In the genomic region with DNA sequence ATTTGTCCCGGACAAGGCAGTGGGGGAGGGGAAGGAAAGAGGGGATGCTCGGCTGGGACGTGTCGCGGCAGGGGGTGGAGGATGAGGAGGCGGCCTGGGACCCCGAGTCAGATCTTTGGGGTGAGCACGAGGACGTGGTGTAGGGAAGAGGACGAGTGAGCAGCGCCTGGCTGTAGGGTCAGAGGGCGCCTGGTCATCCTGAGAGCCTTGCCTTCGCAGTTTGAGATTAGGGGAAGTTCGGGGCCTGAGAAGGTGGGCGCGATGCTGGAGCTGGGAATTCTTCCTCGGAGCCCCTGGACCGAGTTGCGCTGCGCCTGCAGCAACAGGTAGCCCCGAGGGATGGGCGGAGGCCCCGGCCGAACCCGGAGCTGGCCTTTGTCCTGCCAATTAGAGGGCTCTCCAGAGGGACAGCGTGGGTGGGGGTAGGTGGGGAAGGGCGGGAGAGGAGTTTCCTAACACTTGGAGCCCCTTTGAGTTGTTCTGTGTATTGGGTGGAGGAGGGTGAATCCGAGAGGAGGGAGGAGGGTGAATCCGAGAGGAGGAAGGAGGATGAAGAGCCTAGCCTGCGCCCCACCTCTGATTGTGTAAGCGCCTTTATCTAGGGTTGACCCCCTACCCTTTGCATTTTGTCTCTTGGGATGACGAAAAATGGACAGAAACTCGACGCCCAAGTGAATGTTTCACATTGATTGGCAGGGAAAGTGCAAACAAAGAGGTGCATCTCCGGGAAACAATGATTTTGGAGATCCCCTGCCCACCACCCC, we compare ENCODE assay signal across 9 cellular contexts.
DNase-seq lines count a peak whose midpoint lies in the region; ATAC-seq and TF ChIP-seq lines count a peak whose summit lies in the region.
"Had no signal": no experiment of that assay in that cellular context is flagged by ENCODE, and none has a peak within 500 bp of the region (broad histone marks: within the 10 kb centered on the region; RNA-seq: fewer than 3 reads in every experiment).

No MANE protein-coding gene starts in this region.

- H3K4me1 Mint-ChIP-seq in WTC11: peaks cover 47% of the 10 kb centered on the region

- H3K27me3 ChIP-seq in right atrium auricular region: peaks cover 0 to 3% of the 10 kb centered on the region in 2 donors

- no peaks in the 10 kb centered on the region for H3K36me3 ChIP-seq in right atrium auricular region

- POLR2A ChIA-PET in WTC11 (lab: Charles Lee): interaction anchor here (0.6 to 4.8 kb wide), 8 partner anchors 67 to 1157 kb away, joined by 3 to 81 read pairs (median 4); a partner anchor contains a TSS

- no peaks in the 10 kb centered on the region; the same call in 1 of the 2 replicates for H3K9me3 Mint-ChIP-seq in WTC11

- intact Hi-C loops in sciatic nerve (cut with DNase I): no loop called here

- CTCF ChIA-PET in WTC11 (lab: Charles Lee): interaction anchor here (0.5 to 2.1 kb wide), 7 partner anchors 26 to 80 kb away, joined by 3 to 9 read pairs (median 4); a partner anchor contains a TSS

- H3K9me3 ChIP-seq in right atrium auricular region: no peaks in the 10 kb centered on the region

- DNase-seq in GM20000 (ENCODE audit: low spot score): peak; percentile 22
- DNase-seq in WTC11 (ENCODE audit: low spot score): peak; percentile 83
- no peak for DNase-seq in right atrium auricular region (ENCODE audit: low spot score)
- DNase-seq in sciatic nerve (ENCODE audit: low spot score): no peak
- no peak for DNase-seq in DMS153 treated with DMSO at 0.1 percent for 48 hours (lab: John Stamatoyannopoulos, UW; ENCODE audit: unreplicated experiment)
- DNase-seq in stimulated activated CD4-positive, alpha-beta T cell treated with anti-CD3 and anti-CD28 coated beads, Interleukin-2, amount 100 ng/mL, for 24 hours: no peak
- no peak for DNase-seq in activated CD4-positive, alpha-beta T cell treated with anti-CD3 and anti-CD28 coated beads for 48 hours
- DNase-seq: T1000 had no signal

- ATAC-seq in WTC11: peak; percentile 60
- peak; percentile 45 for ATAC-seq in sciatic nerve
- ATAC-seq in activated CD4-positive, CD25-positive, alpha-beta regulatory T cell treated with anti-CD3 and anti-CD28 coated beads, Interleukin-2, amount 50 U/mL, for 24 hours: no peak

- peak overlapping the region; percentile 99 for H3K27ac Mint-ChIP-seq in WTC11

- peak overlapping the region; percentile 44 to 62 for H3K4me3 ChIP-seq in right atrium auricular region

- H3K27ac ChIP-seq in right atrium auricular region: peak overlapping the region; percentile 22 to 55

- no peak for TF ChIP-seq CTCF in GM20000 (IDR thresholded peaks at IDR 0.05; ENCODE audit: extremely low read depth, missing control alignments)
- no peak for TF ChIP-seq CTCF in WTC11 (IDR thresholded peaks at IDR 0.05)
- no peak for TF ChIP-seq CTCF in right atrium auricular region (IDR thresholded peaks at IDR 0.05)

- peaks cover 0 to 29% of the 10 kb centered on the region in 2 donors for H3K4me1 ChIP-seq in right atrium auricular region

- H3K4me3 Mint-ChIP-seq in WTC11: peak overlapping the region; percentile 87

- peaks cover 15% of the 10 kb centered on the region for H3K36me3 Mint-ChIP-seq in WTC11

- H3K27me3 Mint-ChIP-seq in WTC11 (ENCODE audit: low read depth): peaks cover 15% of the 10 kb centered on the region

TF ChIP-seq in WTC11, 78 proteins besides CTCF, POLR2A, EP300 and RAD21 (continues in another document):
- TF ChIP-seq, protein P1, sequence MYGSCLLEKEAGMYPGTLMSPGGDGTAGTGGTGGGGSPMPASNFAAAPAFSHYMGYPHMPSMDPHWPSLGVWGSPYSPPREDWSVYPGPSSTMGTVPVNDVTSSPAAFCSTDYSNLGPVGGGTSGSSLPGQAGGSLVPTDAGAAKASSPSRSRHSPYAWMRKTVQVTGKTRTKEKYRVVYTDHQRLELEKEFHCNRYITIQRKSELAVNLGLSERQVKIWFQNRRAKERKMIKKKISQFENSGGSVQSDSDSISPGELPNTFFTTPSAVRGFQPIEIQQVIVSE (CRISPR knock-in tag; IDR thresholded peaks at IDR 0.05; ENCODE audit: borderline replicate concordance): no peak
- TF ChIP-seq MYBL2 (CRISPR knock-in tag; IDR thresholded peaks at IDR 0.05) (0 out of 2 replicates have a peak, but pooled peaks have one; percentile 29), NFE2L1 (CRISPR knock-in tag; IDR thresholded peaks at IDR 0.05) (peak; percentile 59; the same call in 1 of the 2 replicates), ZNF317 (CRISPR knock-in tag; IDR thresholded peaks at IDR 0.05; ENCODE audit: borderline replicate concordance, low read depth) (no peak), GRHL2 (CRISPR knock-in tag; IDR thresholded peaks at IDR 0.05; ENCODE audit: insufficient replicate concordance, severe bottlenecking) (no peak), SOX15 (CRISPR knock-in tag; IDR thresholded peaks at IDR 0.05) (no peak), PRRX2 (CRISPR knock-in tag; IDR thresholded peaks at IDR 0.05) (no peak), NFATC4 (CRISPR knock-in tag; IDR thresholded peaks at IDR 0.05) (no peak), FOXP1 (CRISPR knock-in tag; IDR thresholded peaks at IDR 0.05; ENCODE audit: borderline replicate concordance) (peak; percentile 59), NR1H2 (CRISPR knock-in tag; IDR thresholded peaks at IDR 0.05) (no peak), GTF2I (CRISPR knock-in tag; conservative IDR thresholded peaks at IDR 0.05) (no peak), JUN (CRISPR knock-in tag; IDR thresholded peaks at IDR 0.05) (no peak), ZNF138 (CRISPR knock-in tag; conservative IDR thresholded peaks at IDR 0.05) (0 out of 2 replicates have a peak, but pooled peaks have one; percentile 59)
- TF ChIP-seq, protein P2, sequence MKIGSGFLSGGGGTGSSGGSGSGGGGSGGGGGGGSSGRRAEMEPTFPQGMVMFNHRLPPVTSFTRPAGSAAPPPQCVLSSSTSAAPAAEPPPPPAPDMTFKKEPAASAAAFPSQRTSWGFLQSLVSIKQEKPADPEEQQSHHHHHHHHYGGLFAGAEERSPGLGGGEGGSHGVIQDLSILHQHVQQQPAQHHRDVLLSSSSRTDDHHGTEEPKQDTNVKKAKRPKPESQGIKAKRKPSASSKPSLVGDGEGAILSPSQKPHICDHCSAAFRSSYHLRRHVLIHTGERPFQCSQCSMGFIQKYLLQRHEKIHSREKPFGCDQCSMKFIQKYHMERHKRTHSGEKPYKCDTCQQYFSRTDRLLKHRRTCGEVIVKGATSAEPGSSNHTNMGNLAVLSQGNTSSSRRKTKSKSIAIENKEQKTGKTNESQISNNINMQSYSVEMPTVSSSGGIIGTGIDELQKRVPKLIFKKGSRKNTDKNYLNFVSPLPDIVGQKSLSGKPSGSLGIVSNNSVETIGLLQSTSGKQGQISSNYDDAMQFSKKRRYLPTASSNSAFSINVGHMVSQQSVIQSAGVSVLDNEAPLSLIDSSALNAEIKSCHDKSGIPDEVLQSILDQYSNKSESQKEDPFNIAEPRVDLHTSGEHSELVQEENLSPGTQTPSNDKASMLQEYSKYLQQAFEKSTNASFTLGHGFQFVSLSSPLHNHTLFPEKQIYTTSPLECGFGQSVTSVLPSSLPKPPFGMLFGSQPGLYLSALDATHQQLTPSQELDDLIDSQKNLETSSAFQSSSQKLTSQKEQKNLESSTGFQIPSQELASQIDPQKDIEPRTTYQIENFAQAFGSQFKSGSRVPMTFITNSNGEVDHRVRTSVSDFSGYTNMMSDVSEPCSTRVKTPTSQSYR (CRISPR knock-in tag; IDR thresholded peaks at IDR 0.05): peak; percentile 48; the same call in 1 of the 2 replicates
- TF ChIP-seq, protein P3, sequence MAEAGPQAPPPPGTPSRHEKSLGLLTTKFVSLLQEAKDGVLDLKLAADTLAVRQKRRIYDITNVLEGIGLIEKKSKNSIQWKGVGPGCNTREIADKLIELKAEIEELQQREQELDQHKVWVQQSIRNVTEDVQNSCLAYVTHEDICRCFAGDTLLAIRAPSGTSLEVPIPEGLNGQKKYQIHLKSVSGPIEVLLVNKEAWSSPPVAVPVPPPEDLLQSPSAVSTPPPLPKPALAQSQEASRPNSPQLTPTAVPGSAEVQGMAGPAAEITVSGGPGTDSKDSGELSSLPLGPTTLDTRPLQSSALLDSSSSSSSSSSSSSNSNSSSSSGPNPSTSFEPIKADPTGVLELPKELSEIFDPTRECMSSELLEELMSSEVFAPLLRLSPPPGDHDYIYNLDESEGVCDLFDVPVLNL (CRISPR knock-in tag; IDR thresholded peaks at IDR 0.05; ENCODE audit: borderline replicate concordance, low read depth): 0 out of 2 replicates have a peak, but pooled peaks have one; percentile 34
- TF ChIP-seq, protein P4, sequence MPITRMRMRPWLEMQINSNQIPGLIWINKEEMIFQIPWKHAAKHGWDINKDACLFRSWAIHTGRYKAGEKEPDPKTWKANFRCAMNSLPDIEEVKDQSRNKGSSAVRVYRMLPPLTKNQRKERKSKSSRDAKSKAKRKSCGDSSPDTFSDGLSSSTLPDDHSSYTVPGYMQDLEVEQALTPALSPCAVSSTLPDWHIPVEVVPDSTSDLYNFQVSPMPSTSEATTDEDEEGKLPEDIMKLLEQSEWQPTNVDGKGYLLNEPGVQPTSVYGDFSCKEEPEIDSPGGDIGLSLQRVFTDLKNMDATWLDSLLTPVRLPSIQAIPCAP (CRISPR knock-in tag; IDR thresholded peaks at IDR 0.05): peak; percentile 5; the same call in 1 of the 2 replicates
- TF ChIP-seq, protein P5, sequence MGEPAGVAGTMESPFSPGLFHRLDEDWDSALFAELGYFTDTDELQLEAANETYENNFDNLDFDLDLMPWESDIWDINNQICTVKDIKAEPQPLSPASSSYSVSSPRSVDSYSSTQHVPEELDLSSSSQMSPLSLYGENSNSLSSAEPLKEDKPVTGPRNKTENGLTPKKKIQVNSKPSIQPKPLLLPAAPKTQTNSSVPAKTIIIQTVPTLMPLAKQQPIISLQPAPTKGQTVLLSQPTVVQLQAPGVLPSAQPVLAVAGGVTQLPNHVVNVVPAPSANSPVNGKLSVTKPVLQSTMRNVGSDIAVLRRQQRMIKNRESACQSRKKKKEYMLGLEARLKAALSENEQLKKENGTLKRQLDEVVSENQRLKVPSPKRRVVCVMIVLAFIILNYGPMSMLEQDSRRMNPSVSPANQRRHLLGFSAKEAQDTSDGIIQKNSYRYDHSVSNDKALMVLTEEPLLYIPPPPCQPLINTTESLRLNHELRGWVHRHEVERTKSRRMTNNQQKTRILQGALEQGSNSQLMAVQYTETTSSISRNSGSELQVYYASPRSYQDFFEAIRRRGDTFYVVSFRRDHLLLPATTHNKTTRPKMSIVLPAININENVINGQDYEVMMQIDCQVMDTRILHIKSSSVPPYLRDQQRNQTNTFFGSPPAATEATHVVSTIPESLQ (CRISPR knock-in tag; IDR thresholded peaks at IDR 0.05): no peak

Comparison
In these comparisons a context has a peak if more than half of its experiments do, and no peak if none do; other contexts are left out.
1. DNase-seq: peak in GM20000 (single experiment) and WTC11 (single experiment); none in right atrium auricular region (single experiment), sciatic nerve (single experiment), DMS153 treated with DMSO at 0.1 percent for 48 hours (single experiment), stimulated activated CD4-positive, alpha-beta T cell treated with anti-CD3 and anti-CD28 coated beads, Interleukin-2, amount 100 ng/mL, for 24 hours (0 of 2) and activated CD4-positive, alpha-beta T cell treated with anti-CD3 and anti-CD28 coated beads for 48 hours (single experiment).
2. ATAC-seq: peak in WTC11 (single experiment) and sciatic nerve (single experiment); none in activated CD4-positive, CD25-positive, alpha-beta regulatory T cell treated with anti-CD3 and anti-CD28 coated beads, Interleukin-2, amount 50 U/mL, for 24 hours (0 of 2).